Comparison of ENCODE assay signal across 24 cellular contexts in genomic region chr17:77196251-77196650, GRCh38.
"Had no signal": no experiment of that assay in that cellular context is flagged by ENCODE, and none has a peak within 500 bp of the region (broad histone marks: within the 10 kb centered on the region; RNA-seq: fewer than 3 reads in every experiment).

No MANE protein-coding gene starts in this region.

- ATAC-seq: Panc1, Right ventricle myocardium inferior had no signal

- DNase-seq: activated CD4-positive, alpha-beta memory T cell treated with anti-CD3 and anti-CD28 coated beads for 36 hours; activated CD4-positive, alpha-beta T cell treated with anti-CD3 and anti-CD28 coated beads, Interleukin-2, amount 10 ng/mL, durations not matched to agents 7 days and 5 days; activated CD4-positive, CD25-positive, alpha-beta regulatory T cell; activated CD8-positive, alpha-beta memory T cell treated with anti-CD3 and anti-CD28 coated beads for 24 hours; activated effector memory CD4-positive, alpha-beta T cell treated with Interleukin-2 at 50 U/mL for 16 hours; activated naive CD4-positive, alpha-beta T cell; amygdala; cerebellar nuclear complex; Kasumi-1; KBM-7; NCI-H1105 treated with DMSO at 0.1 percent for 48 hours; NCI-H1436 treated with DMSO at 0.1 percent for 48 hours; NCI-H187; NCI-H2081; NCI-H446 treated with DMSO at 0.1 percent for 48 hours; NCI-H69; NK-92 treated with Interleukin-12 subunit alpha and Interleukin-12 subunit beta, amount 100 ng/mL, for 24 hours; OCI-M1; RPMI8226; SK-N-SH; T-helper 1 cell had no signal

- H3K9ac ChIP-seq: SK-N-SH had no signal

- H3K4me2 ChIP-seq: SK-N-SH had no signal

- H3K9me3 ChIP-seq: SK-N-SH had no signal

- H3K27ac ChIP-seq: VCaP had no signal
